In the genomic region with DNA sequence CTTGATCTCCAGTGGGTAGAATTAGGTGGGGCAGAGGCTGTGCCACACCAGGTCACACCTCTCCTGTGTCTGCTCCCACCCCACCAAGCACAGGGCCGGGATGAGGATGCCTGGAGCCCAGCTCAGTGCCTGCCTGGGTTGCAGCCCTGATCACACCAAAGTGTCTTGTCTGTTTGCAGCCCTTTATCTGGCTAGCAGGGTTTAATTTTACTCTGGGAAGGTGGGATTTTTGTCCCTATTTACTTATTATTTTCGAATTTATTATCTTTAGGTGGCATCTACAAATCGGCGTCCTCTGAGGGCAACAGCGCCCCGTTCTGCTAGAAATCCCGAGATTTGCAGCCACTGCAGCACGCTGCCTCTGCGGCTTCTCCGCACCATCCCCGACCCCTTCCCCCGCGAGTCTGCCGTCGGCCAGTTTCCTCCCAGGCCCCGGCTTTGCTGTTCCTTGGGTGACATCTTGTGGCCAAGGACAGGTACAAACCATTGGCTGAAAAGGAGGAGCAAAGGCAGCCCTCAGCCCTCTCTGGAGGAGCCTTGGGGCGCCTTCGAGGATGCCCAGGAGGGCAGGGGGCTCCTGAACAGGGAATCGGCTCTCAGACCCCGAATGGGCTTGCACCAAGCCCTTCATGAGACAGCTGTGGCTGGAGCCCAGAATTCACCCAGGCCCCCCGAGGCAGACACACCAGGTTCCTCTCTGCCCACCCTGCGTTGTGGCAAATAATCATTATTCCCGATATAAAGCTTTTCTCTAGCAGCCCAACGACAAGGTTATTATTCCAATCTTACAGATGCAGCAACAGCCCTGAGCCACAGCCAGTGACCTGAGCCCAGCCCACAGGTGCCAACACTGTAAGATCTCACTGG, we compare ENCODE assay signal across 8 cellular contexts.
A peak's percentile ranks its signal among the peaks of the same experiment; 100 is the strongest.
DNase-seq lines count a peak whose midpoint lies in the region; ATAC-seq and TF ChIP-seq lines count a peak whose summit lies in the region.

No MANE protein-coding gene starts in this region.

- DNase-seq in AG10803 (ENCODE audit: low read depth) (peak; percentile 70), NCI-H146 treated with DMSO at 0.1 percent for 48 hours (lab: John Stamatoyannopoulos, UW; ENCODE audit: unreplicated experiment) (peak; percentile 10), T1000 (lab: John Stamatoyannopoulos, UW) (peak; percentile 38), astrocyte of the spinal cord (ENCODE audit: low read depth, low spot score) (peak; percentile 71), iPS DF 4.7 (ENCODE audit: extremely low read depth, low spot score) (peak; percentile 36), skeletal muscle cell (ENCODE audit: low read depth) (peak; percentile 30)

- peak overlapping the region; percentile 53 for H3K4me3 ChIP-seq in AG10803 (ENCODE audit: low read length)
- H3K4me3 ChIP-seq in astrocyte of the spinal cord (ENCODE audit: low read depth, low read length), result peak overlapping the region; percentile 29
- H3K4me3 ChIP-seq in skeletal muscle cell (ENCODE audit: low read depth, low read length), result peak overlapping the region; percentile 39

- in situ Hi-C loops in astrocyte of the spinal cord (cut with HindIII; ENCODE audit: low sequenced_read_pairs), result no loop called here

- TF ChIP-seq CTCF in AG10803 (conservative IDR thresholded peaks at IDR 0.05; ENCODE audit: low read length) (peak; percentile 76), astrocyte of the spinal cord (IDR thresholded peaks at IDR 0.05; ENCODE audit: low read depth, low read length) (peak; percentile 83)

- peak; percentile 63 for ATAC-seq in GM19452 (IDR thresholded peaks at IDR 0.05; ENCODE audit: unreplicated experiment)
- no peak for ATAC-seq in GM21619 (IDR thresholded peaks at IDR 0.05; ENCODE audit: unreplicated experiment)

Comparison
In these comparisons a context has a peak if more than half of its experiments do, and no peak if none do; other contexts are left out.
1. DNase-seq: peak in every context shown above with its lines; median percentile 71 in astrocyte of the spinal cord; 70 in AG10803; 38 in T1000; 36 in iPS DF 4.7; 30 in skeletal muscle cell; 10 in NCI-H146 treated with DMSO at 0.1 percent for 48 hours.